In the genomic region with DNA sequence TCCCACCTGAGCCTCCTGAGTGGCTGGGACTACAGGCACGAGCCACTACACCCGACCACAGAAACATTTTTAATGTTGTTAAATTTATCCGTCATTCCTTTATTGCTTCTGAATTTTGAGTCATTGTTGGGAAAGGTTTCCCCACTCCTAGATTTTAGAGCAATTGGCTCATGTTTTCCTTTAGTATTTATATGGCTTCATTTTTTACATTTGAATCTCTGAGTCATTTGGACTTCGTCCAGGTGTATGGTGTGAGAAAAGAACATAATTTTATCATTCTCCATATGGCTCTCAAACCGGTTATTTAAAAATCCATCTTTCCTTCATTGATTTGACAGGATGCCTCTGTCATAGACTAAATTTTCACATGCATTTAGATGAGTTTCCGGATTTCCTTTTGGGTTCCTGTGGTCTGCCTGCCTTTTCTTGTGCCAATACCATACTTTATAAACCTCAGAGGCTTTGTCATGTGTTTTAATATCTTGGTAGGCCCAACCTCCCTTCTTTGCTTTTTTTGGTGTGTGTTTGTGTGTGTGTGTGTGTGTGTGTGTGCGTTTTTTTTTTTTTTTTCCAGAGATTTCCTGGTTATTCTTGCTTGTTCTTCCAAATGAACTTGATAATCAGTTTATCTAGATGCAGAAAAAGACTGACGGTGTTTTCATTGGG, we compare ENCODE assay signal across 16 cellular contexts. TPM values are rescaled to one million over a fixed set of nuclear protein-coding genes. Genes with fewer than 3 reads are reported as not detected.
DNase-seq lines count a peak whose midpoint lies in the region; ATAC-seq, FAIRE-seq and TF ChIP-seq lines count a peak whose summit lies in the region.
"Had no signal": no experiment of that assay in that cellular context is flagged by ENCODE, and none has a peak within 500 bp of the region (broad histone marks: within the 10 kb centered on the region; RNA-seq: fewer than 3 reads in every experiment).

No MANE protein-coding gene starts in this region.

- H3K36me3 Mint-ChIP-seq in CD8-positive, alpha-beta memory T cell = no peaks in the 10 kb centered on the region
- H3K36me3 Mint-ChIP-seq: activated naive CD8-positive, alpha-beta T cell treated with anti-CD3 and anti-CD28 coated beads, Interleukin-2, amount 10 ng/mL, durations not matched to agents 7 days and 5 days; CD4-positive, alpha-beta memory T cell; stimulated activated effector memory CD8-positive, alpha-beta T cell treated with anti-CD3 and anti-CD28 coated beads, Interleukin-12 subunit alpha, Interleukin-12 subunit beta, amount 100 ng/mL, for 72 hours had no signal

- H3K9me3 Mint-ChIP-seq in CD8-positive, alpha-beta memory T cell = no peaks in the 10 kb centered on the region
- H3K9me3 Mint-ChIP-seq: activated naive CD8-positive, alpha-beta T cell treated with anti-CD3 and anti-CD28 coated beads, Interleukin-2, amount 10 ng/mL, durations not matched to agents 7 days and 5 days; CD4-positive, alpha-beta memory T cell; stimulated activated effector memory CD8-positive, alpha-beta T cell treated with anti-CD3 and anti-CD28 coated beads, Interleukin-12 subunit alpha, Interleukin-12 subunit beta, amount 100 ng/mL, for 72 hours had no signal

- H3K27ac Mint-ChIP-seq in CD8-positive, alpha-beta memory T cell = peak overlapping the region in 2 of 8 donors; percentile 21 to 46
- H3K27ac Mint-ChIP-seq: activated naive CD8-positive, alpha-beta T cell treated with anti-CD3 and anti-CD28 coated beads, Interleukin-2, amount 10 ng/mL, durations not matched to agents 7 days and 5 days; CD4-positive, alpha-beta memory T cell; stimulated activated effector memory CD8-positive, alpha-beta T cell treated with anti-CD3 and anti-CD28 coated beads, Interleukin-12 subunit alpha, Interleukin-12 subunit beta, amount 100 ng/mL, for 72 hours had no signal

- H3K4me3 Mint-ChIP-seq in CD8-positive, alpha-beta memory T cell = no peak overlapping the region
- H3K4me3 Mint-ChIP-seq: activated naive CD8-positive, alpha-beta T cell treated with anti-CD3 and anti-CD28 coated beads, Interleukin-2, amount 10 ng/mL, durations not matched to agents 7 days and 5 days; CD4-positive, alpha-beta memory T cell; stimulated activated effector memory CD8-positive, alpha-beta T cell treated with anti-CD3 and anti-CD28 coated beads, Interleukin-12 subunit alpha, Interleukin-12 subunit beta, amount 100 ng/mL, for 72 hours had no signal

- TF ChIP-seq CTCF in bronchial epithelial cell (IDR thresholded peaks at IDR 0.05; ENCODE audit: insufficient read depth, low read length, severe bottlenecking) (no peak), mucosa of descending colon (IDR thresholded peaks at IDR 0.05) (no peak)

- H3K4me1 Mint-ChIP-seq in CD8-positive, alpha-beta memory T cell = peaks cover 4 to 15% (median 8%) of the 10 kb centered on the region in 3 donors

- intact Hi-C loops in mucosa of descending colon (cut with DNase I, micrococcal nuclease) = no loop called here

- H3K4me3 ChIP-seq in bronchial epithelial cell (ENCODE audit: low read depth, low read length) = no peak overlapping the region
- H3K4me3 ChIP-seq in mucosa of descending colon = no peak overlapping the region
- H3K4me3 ChIP-seq in CD8-positive, alpha-beta memory T cell (ENCODE audit: low read length) = no peak overlapping the region

- peaks cover 9 to 14% of the 10 kb centered on the region in 2 donors for H3K27me3 Mint-ChIP-seq in CD8-positive, alpha-beta memory T cell

- CTCF ChIA-PET in CD8-positive, alpha-beta memory T cell (lab: Charles Lee) = no interaction called here

- no peaks in the 10 kb centered on the region for H3K27me3 ChIP-seq in bronchial epithelial cell (ENCODE audit: control insufficient read depth, insufficient read depth, low read length)
- H3K27me3 ChIP-seq in CD8-positive, alpha-beta memory T cell (ENCODE audit: insufficient read depth, low read length, poor library complexity, severe bottlenecking) = no peaks in the 10 kb centered on the region

- H3K9me3 ChIP-seq in mucosa of descending colon = no peaks in the 10 kb centered on the region
- no peaks in the 10 kb centered on the region for H3K9me3 ChIP-seq in CD8-positive, alpha-beta memory T cell (ENCODE audit: low read length)

- FAIRE-seq in bronchial epithelial cell (lab: Jason Lieb, UNC) = no peak

- no peak overlapping the region for H3K27ac ChIP-seq in CD8-positive, alpha-beta memory T cell (ENCODE audit: low read depth, low read length)
- H3K27ac ChIP-seq: HL-60, VCaP had no signal

- ATAC-seq in mucosa of descending colon (peak; percentile 65), GM21529 (IDR thresholded peaks at IDR 0.05; ENCODE audit: unreplicated experiment) (no peak), GM19023 (IDR thresholded peaks at IDR 0.05; ENCODE audit: unreplicated experiment) (no peak), GM18867 (IDR thresholded peaks at IDR 0.05; ENCODE audit: unreplicated experiment) (no peak)
- ATAC-seq: stimulated activated effector memory CD8-positive, alpha-beta T cell treated with anti-CD3 and anti-CD28 coated beads, Interleukin-12 subunit alpha, Interleukin-12 subunit beta, amount 100 ng/mL, for 72 hours had no signal

- no peaks in the 10 kb centered on the region for H3K4me1 ChIP-seq in mucosa of descending colon (ENCODE audit: low read depth)
- no peaks in the 10 kb centered on the region for H3K4me1 ChIP-seq in CD8-positive, alpha-beta memory T cell (ENCODE audit: insufficient read depth, low read length)

- POLR2A ChIA-PET in CD8-positive, alpha-beta memory T cell (lab: Charles Lee) = no interaction called here

- DNase-seq in EL (peak; percentile 67), NCI-H1694 (lab: John Stamatoyannopoulos, UW) (peak; percentile 86), bronchial epithelial cell (ENCODE audit: low read depth) (peak; percentile 35), mucosa of descending colon (no peak)
- no peak for DNase-seq in CD8-positive, alpha-beta memory T cell
- DNase-seq: activated naive CD8-positive, alpha-beta T cell treated with anti-CD3 and anti-CD28 coated beads, Interleukin-2, amount 10 ng/mL, durations not matched to agents 7 days and 5 days; CD4-positive, alpha-beta memory T cell; mesendoderm; NCI-H510A; SHP77 had no signal

- H3K36me3 ChIP-seq in bronchial epithelial cell (ENCODE audit: control insufficient read depth, insufficient read depth, low read length) (no peaks in the 10 kb centered on the region), mucosa of descending colon (ENCODE audit: low read depth) (no peaks in the 10 kb centered on the region)
- no peaks in the 10 kb centered on the region for H3K36me3 ChIP-seq in CD8-positive, alpha-beta memory T cell (ENCODE audit: insufficient read depth, low read length)

RNA-seq across cellular contexts. Expression of a gene that starts 30.9 kb away (rescaled TPM):
- total RNA-seq in bronchial epithelial cell (not detected in 2 replicates), mucosa of descending colon (not detected)
- under 1 TPM in 1 of 2 experiments, not detected in 1; 0.24 TPM for total RNA-seq in CD8-positive, alpha-beta memory T cell
- not detected for polyA plus RNA-seq in CD8-positive, alpha-beta memory T cell
- total RNA-seq: activated naive CD8-positive, alpha-beta T cell treated with anti-CD3 and anti-CD28 coated beads, Interleukin-2, amount 10 ng/mL, durations not matched to agents 7 days and 5 days; CD4-positive, alpha-beta memory T cell had no signal
- polyA plus RNA-seq: CD4-positive, alpha-beta memory T cell had no signal

Comparison
In these comparisons a context has a peak if more than half of its experiments do, and no peak if none do; other contexts are left out.
1. DNase-seq: peak in EL (single experiment), NCI-H1694 (single experiment) and bronchial epithelial cell (single experiment); none in mucosa of descending colon (0 of 3) and CD8-positive, alpha-beta memory T cell (0 of 5).